In genomic region chr9:130193531-130194405, GRCh38 we compare ENCODE assay signal across 14 cellular contexts. TPM values are rescaled to one million over a fixed set of nuclear protein-coding genes. Genes with fewer than 3 reads are reported as not detected.
DNase-seq lines count a peak whose midpoint lies in the region; ATAC-seq and TF ChIP-seq lines count a peak whose summit lies in the region.
"Had no signal": no experiment of that assay in that cellular context is flagged by ENCODE, and none has a peak within 500 bp of the region (broad histone marks: within the 10 kb centered on the region; RNA-seq: fewer than 3 reads in every experiment).

No MANE protein-coding gene starts in this region.

- no peak for TF ChIP-seq POLR2A in breast epithelium (IDR thresholded peaks at IDR 0.05)

- H3K4me1 ChIP-seq in heart right ventricle (peaks cover 0 to 29% (median 0%) of the 10 kb centered on the region in 9 donors), right atrium auricular region (peaks cover 0 to 35% of the 10 kb centered on the region in 2 donors), breast epithelium (no peaks in the 10 kb centered on the region), left lung (no peaks in the 10 kb centered on the region)

- DNase-seq in heart right ventricle = no peak
- DNase-seq in right atrium auricular region (ENCODE audit: low spot score) = no peak
- no peak for DNase-seq in breast epithelium (ENCODE audit: low spot score in 2 of 2)
- DNase-seq in left lung = no peak
- DNase-seq in type B pancreatic cell (ENCODE audit: extremely low spot score, unreplicated experiment) = no peak
- DNase-seq in stimulated activated CD4-positive, alpha-beta T cell treated with anti-CD3 and anti-CD28 coated beads, Interleukin-2, amount 100 ng/mL, for 48 hours = no peak
- no peak for DNase-seq in GM13976 (ENCODE audit: low spot score)
- DNase-seq: cortex of kidney, DMS53, mucosa of descending colon, NCI-H1105, small intestine had no signal

- in situ Hi-C loops in GM13976 (cut with MboI; ENCODE audit: low sequenced_read_pairs, unreplicated experiment) = no loop called here

- no peaks in the 10 kb centered on the region for H3K36me3 Mint-ChIP-seq in type B pancreatic cell

- H3K9me3 Mint-ChIP-seq in type B pancreatic cell = no peaks in the 10 kb centered on the region
- H3K9me3 Mint-ChIP-seq: activated T-helper 2 cell treated with anti-CD3 and anti-CD28 coated beads, Interferon-gamma antibody, Interleukin-2, Interleukin-4, amounts not matched to agents 10 μg/mL and 5 μg/mL and 100 μg/mL, durations not matched to agents 14 hours and 24 hours and 36 hours had no signal

- H3K27me3 Mint-ChIP-seq in type B pancreatic cell = no peaks in the 10 kb centered on the region

- intact Hi-C loops in heart right ventricle (cut with DNase I) (no loop called here), breast epithelium (cut with DNase I; ENCODE audit: low total_unique reads) (no loop called here), left lung (cut with DNase I) (no loop called here)

- H3K4me1 Mint-ChIP-seq in type B pancreatic cell (ENCODE audit: unreplicated experiment) = peaks cover 31% of the 10 kb centered on the region

- no peaks in the 10 kb centered on the region for H3K36me3 ChIP-seq in heart right ventricle
- no peaks in the 10 kb centered on the region for H3K36me3 ChIP-seq in right atrium auricular region
- H3K36me3 ChIP-seq in breast epithelium = no peaks in the 10 kb centered on the region
- H3K36me3 ChIP-seq in left lung = no peaks in the 10 kb centered on the region

- no peak overlapping the region for H3K27ac Mint-ChIP-seq in type B pancreatic cell
- H3K27ac Mint-ChIP-seq: activated T-helper 2 cell treated with anti-CD3 and anti-CD28 coated beads, Interferon-gamma antibody, Interleukin-2, Interleukin-4, amounts not matched to agents 10 μg/mL and 5 μg/mL and 100 μg/mL, durations not matched to agents 14 hours and 24 hours and 36 hours had no signal

- WGBS in heart right ventricle, 2 donors = 68 to 71% methylated on average over 29 of the region's 29 CpGs

- TF ChIP-seq CTCF in heart right ventricle (IDR thresholded peaks at IDR 0.05) (no peak), right atrium auricular region (IDR thresholded peaks at IDR 0.05) (no peak), breast epithelium (IDR thresholded peaks at IDR 0.05) (no peak), left lung (IDR thresholded peaks at IDR 0.05) (no peak), type B pancreatic cell (conservative IDR thresholded peaks at IDR 0.05) (no peak), GM13976 (IDR thresholded peaks at IDR 0.05; ENCODE audit: borderline replicate concordance, control extremely low read depth, extremely low read depth, insufficient read depth, missing control alignments) (no peak)

- no peak overlapping the region for H3K27ac ChIP-seq in heart right ventricle
- H3K27ac ChIP-seq in right atrium auricular region = no peak overlapping the region
- H3K27ac ChIP-seq in breast epithelium = peak overlapping the region; percentile 60 to 61
- no peak overlapping the region for H3K27ac ChIP-seq in left lung

- H3K27me3 ChIP-seq in heart right ventricle (no peaks in the 10 kb centered on the region), right atrium auricular region (no peaks in the 10 kb centered on the region), breast epithelium (no peaks in the 10 kb centered on the region), left lung (no peaks in the 10 kb centered on the region)

- ATAC-seq in heart right ventricle (peak in 6 of 8 donors; percentile 9 to 45 (median 24)), left lung (peak; percentile 35), HG02938 (IDR thresholded peaks at IDR 0.05; ENCODE audit: unreplicated experiment) (no peak)
- ATAC-seq: mucosa of descending colon had no signal

- H3K9me3 ChIP-seq in heart right ventricle (no peaks in the 10 kb centered on the region), right atrium auricular region (no peaks in the 10 kb centered on the region), breast epithelium (no peaks in the 10 kb centered on the region), left lung (no peaks in the 10 kb centered on the region)
- H3K9me3 ChIP-seq: mucosa of descending colon had no signal

- H3K4me3 ChIP-seq in heart right ventricle (no peak overlapping the region), right atrium auricular region (no peak overlapping the region), breast epithelium (peak overlapping the region in 1 of 3 donors; percentile 21), left lung (no peak overlapping the region)
- H3K4me3 ChIP-seq: mucosa of descending colon had no signal

- H3K4me3 Mint-ChIP-seq in type B pancreatic cell = peak overlapping the region; percentile 41

RNA-seq across cellular contexts. Expression of gene NCS1, which starts 21.6 kb away (rescaled TPM):
- total RNA-seq in heart right ventricle (10 to 100 TPM in 3 of 10 donors, 1 to 10 TPM in 7; 3.6 to 16.2 (median 7.0) TPM), right atrium auricular region (10 to 100 TPM in 1 of 2 donors, 1 to 10 TPM in 1; 4.5 to 26.1 TPM), breast epithelium (1 to 10 TPM; 3.2 to 3.9 (median 3.4) TPM), left lung (10 to 100 TPM; 19.6 to 19.9 TPM), type B pancreatic cell (ENCODE audit: low replicate concordance) (22.2 and 32.8 TPM in 2 replicates)
- 1 to 10 TPM; 2.0 to 8.0 TPM for polyA plus RNA-seq in heart right ventricle

Comparison
In these comparisons a context has a peak if more than half of its experiments do, and no peak if none do; other contexts are left out.
1. H3K27ac ChIP-seq: peak in breast epithelium (2 of 2); none in heart right ventricle (0 of 10), right atrium auricular region (0 of 2) and left lung (0 of 2).